In genomic region chr4:142549248-142549647, GRCh38 we compare ENCODE assay signal across 13 cellular contexts.
DNase-seq lines count a peak whose midpoint lies in the region; ATAC-seq and TF ChIP-seq lines count a peak whose summit lies in the region.
"Had no signal": no experiment of that assay in that cellular context is flagged by ENCODE, and none has a peak within 500 bp of the region (broad histone marks: within the 10 kb centered on the region; RNA-seq: fewer than 3 reads in every experiment).

No MANE protein-coding gene starts in this region.

- H2AFZ ChIP-seq in hepatocyte, result no peak overlapping the region

- H3K4me3 Mint-ChIP-seq in activated naive CD4-positive, alpha-beta T cell treated with anti-CD3 and anti-CD28 coated beads, Interleukin-2, amount 50 U/mL, for 24 hours, result peak overlapping the region; percentile 40
- H3K4me3 Mint-ChIP-seq in type B pancreatic cell, result no peak overlapping the region

- H3K9me3 ChIP-seq in RWPE2 (ENCODE audit: severe bottlenecking) (no peaks in the 10 kb centered on the region), hepatocyte (ENCODE audit: low read depth) (no peaks in the 10 kb centered on the region)
- H3K9me3 ChIP-seq: esophagus squamous epithelium had no signal

- peaks cover 9% of the 10 kb centered on the region for H3K9me3 Mint-ChIP-seq in activated naive CD4-positive, alpha-beta T cell treated with anti-CD3 and anti-CD28 coated beads, Interleukin-2, amount 50 U/mL, for 24 hours
- H3K9me3 Mint-ChIP-seq in type B pancreatic cell, result peaks cover 5% of the 10 kb centered on the region

- peaks cover 5% of the 10 kb centered on the region for H3K36me3 Mint-ChIP-seq in activated naive CD4-positive, alpha-beta T cell treated with anti-CD3 and anti-CD28 coated beads, Interleukin-2, amount 50 U/mL, for 24 hours
- H3K36me3 Mint-ChIP-seq in type B pancreatic cell, result no peaks in the 10 kb centered on the region

- ATAC-seq in RWPE2 (ENCODE audit: low read depth) (no peak; the same call in 2 of the 3 replicates), HG03175 (IDR thresholded peaks at IDR 0.05; ENCODE audit: unreplicated experiment) (no peak), HG03520 (IDR thresholded peaks at IDR 0.05; ENCODE audit: unreplicated experiment) (no peak), left lobe of liver (no peak)
- ATAC-seq: right cardiac atrium had no signal

- no peak for DNase-seq in activated naive CD4-positive, alpha-beta T cell (lab: John Stamatoyannopoulos, UW)
- no peak for DNase-seq in RWPE2 (ENCODE audit: low spot score)
- DNase-seq in hepatocyte (ENCODE audit: low spot score), result no peak
- no peak for DNase-seq in type B pancreatic cell (ENCODE audit: extremely low spot score, unreplicated experiment)
- no peak for DNase-seq in left lobe of liver (ENCODE audit: low spot score)
- DNase-seq: activated CD4-positive, alpha-beta T cell treated with anti-CD3 and anti-CD28 coated beads for 48 hours; esophagus squamous epithelium; right cardiac atrium; SHP77 treated with DMSO at 0.1 percent for 48 hours had no signal

- no peaks in the 10 kb centered on the region for H3K9me2 ChIP-seq in hepatocyte (replicated peaks; ENCODE audit: insufficient read depth)

- peak overlapping the region; percentile 80 for H3K27ac Mint-ChIP-seq in activated naive CD4-positive, alpha-beta T cell treated with anti-CD3 and anti-CD28 coated beads, Interleukin-2, amount 50 U/mL, for 24 hours
- peak overlapping the region; percentile 83 for H3K27ac Mint-ChIP-seq in type B pancreatic cell

- WGBS in hepatocyte (ENCODE audit: low lambda C conversion rate, missing lambda C conversion rate), result 76% methylated on average over 3 of the region's 3 CpGs

- H3K27me3 ChIP-seq in RWPE2 (ENCODE audit: insufficient read depth, poor library complexity, severe bottlenecking) (no peaks in the 10 kb centered on the region), hepatocyte (no peaks in the 10 kb centered on the region)
- H3K27me3 ChIP-seq: esophagus squamous epithelium had no signal

- no peaks in the 10 kb centered on the region for H3K79me2 ChIP-seq in hepatocyte

- H3K4me3 ChIP-seq in RWPE2 (ENCODE audit: severe bottlenecking), result no peak overlapping the region
- no peak overlapping the region for H3K4me3 ChIP-seq in hepatocyte
- H3K4me3 ChIP-seq: coronary artery, esophagus squamous epithelium had no signal

- TF ChIP-seq CTCF in RWPE2 (IDR thresholded peaks at IDR 0.05; ENCODE audit: poor library complexity, severe bottlenecking) (no peak), hepatocyte (IDR thresholded peaks at IDR 0.05; ENCODE audit: poor library complexity) (no peak), type B pancreatic cell (conservative IDR thresholded peaks at IDR 0.05) (no peak)

- peaks cover 59% of the 10 kb centered on the region for H3K4me1 Mint-ChIP-seq in activated naive CD4-positive, alpha-beta T cell treated with anti-CD3 and anti-CD28 coated beads, Interleukin-2, amount 50 U/mL, for 24 hours
- peaks cover 20% of the 10 kb centered on the region for H3K4me1 Mint-ChIP-seq in type B pancreatic cell (ENCODE audit: unreplicated experiment)

- H3K4me1 ChIP-seq in RWPE2 (ENCODE audit: insufficient read depth, poor library complexity, severe bottlenecking), result peaks cover 53% of the 10 kb centered on the region
- peaks cover 6% of the 10 kb centered on the region for H3K4me1 ChIP-seq in hepatocyte (ENCODE audit: insufficient read depth)

- H4K20me1 ChIP-seq in hepatocyte (ENCODE audit: insufficient read depth, poor library complexity, severe bottlenecking), result no peaks in the 10 kb centered on the region

- no peak overlapping the region for H3K4me2 ChIP-seq in hepatocyte

- no peaks in the 10 kb centered on the region for H3K27me3 Mint-ChIP-seq in activated naive CD4-positive, alpha-beta T cell treated with anti-CD3 and anti-CD28 coated beads, Interleukin-2, amount 50 U/mL, for 24 hours
- no peaks in the 10 kb centered on the region for H3K27me3 Mint-ChIP-seq in type B pancreatic cell

- H3K27ac ChIP-seq in RWPE2 (ENCODE audit: poor library complexity, severe bottlenecking) (peak overlapping the region; percentile 100), hepatocyte (peak overlapping the region; percentile 70)
- H3K27ac ChIP-seq: coronary artery, esophagus squamous epithelium had no signal

- H3K36me3 ChIP-seq in RWPE2 (ENCODE audit: low read depth) (no peaks in the 10 kb centered on the region), hepatocyte (replicated peaks; ENCODE audit: insufficient read depth, low read depth) (no peaks in the 10 kb centered on the region)
- H3K36me3 ChIP-seq: esophagus squamous epithelium had no signal
